1 cellular context compared by ENCODE assay signal in genomic region chr19:30029721-30030510, GRCh38.
TF ChIP-seq lines count a peak whose summit lies in the region.

No MANE protein-coding gene starts in this region.

TF ChIP-seq in GM12878, 131 proteins besides CTCF, POLR2A, EP300 and RAD21 (continued from another document):
- TF ChIP-seq HSF1 (IDR thresholded peaks at IDR 0.05; ENCODE audit: low read depth, low read length) (no peak), FOXK2 (IDR thresholded peaks at IDR 0.05) (no peak), HDGF (IDR thresholded peaks at IDR 0.05) (no peak), JUNB (IDR thresholded peaks at IDR 0.05) (peak; percentile 96), EGR1 (IDR thresholded peaks at IDR 0.05; ENCODE audit: borderline replicate concordance in 1 of 2, low read depth in 2 of 2, low read length in 2 of 2) (no peak), NFXL1 (IDR thresholded peaks at IDR 0.05; ENCODE audit: borderline replicate concordance) (no peak), TARDBP (IDR thresholded peaks at IDR 0.05; ENCODE audit: borderline replicate concordance) (no peak), POLR2AphosphoS2 (IDR thresholded peaks at IDR 0.05; ENCODE audit: low read depth, low read length) (no peak), RUNX3 (IDR thresholded peaks at IDR 0.05; ENCODE audit: low read length) (peak; percentile 94), TCF12 (IDR thresholded peaks at IDR 0.05; ENCODE audit: low read depth, low read length) (no peak), WRNIP1 (IDR thresholded peaks at IDR 0.05; ENCODE audit: borderline replicate concordance, low read depth, low read length) (no peak)
TF ChIP-seq in GM12878: peak in this region for 40.
